2 cellular contexts compared by ENCODE assay signal in genomic region chr10:58641095-58641531, GRCh38.
A peak's percentile ranks its signal among the peaks of the same experiment; 100 is the strongest.
TF ChIP-seq lines count a peak whose summit lies in the region.

No MANE protein-coding gene starts in this region.

TF ChIP-seq in HCT116, 20 proteins besides CTCF, POLR2A, EP300 and RAD21 (continued from another document):
- TF ChIP-seq REST (IDR thresholded peaks at IDR 0.05; ENCODE audit: low read depth) = no peak
- no peak for TF ChIP-seq CEBPB (IDR thresholded peaks at IDR 0.05; ENCODE audit: low read depth)
- no peak for TF ChIP-seq SP1 (IDR thresholded peaks at IDR 0.05; ENCODE audit: low read depth)
- TF ChIP-seq ATF3 (IDR thresholded peaks at IDR 0.05) = no peak
- no peak for TF ChIP-seq FOSL1 (IDR thresholded peaks at IDR 0.05; ENCODE audit: low read depth)
- TF ChIP-seq TCF7L2 (IDR thresholded peaks at IDR 0.05; ENCODE audit: borderline replicate concordance, extremely low read depth, insufficient read depth, insufficient read length) = no peak
- TF ChIP-seq POLR2AphosphoS5 (IDR thresholded peaks at IDR 0.05; ENCODE audit: low read depth, low read length) = no peak
- no peak for TF ChIP-seq EZH2phosphoT487 (IDR thresholded peaks at IDR 0.05; ENCODE audit: borderline replicate concordance)
- no peak for TF ChIP-seq EZH2 (IDR thresholded peaks at IDR 0.05)
- no peak for TF ChIP-seq YY1 (IDR thresholded peaks at IDR 0.05; ENCODE audit: extremely low read depth, insufficient replicate concordance, low read depth, low read length)

TF ChIP-seq in SK-N-SH treated with all-trans-retinoic acid at 6 μM for 48 hours, 23 proteins besides CTCF, POLR2A, EP300 and RAD21 (continued from another document):
- TF ChIP-seq PATZ1 (CRISPR knock-in tag; IDR thresholded peaks at IDR 0.05; ENCODE audit: borderline replicate concordance) (0 out of 2 replicates have a peak, but pooled peaks have one; percentile 22), ZNF70 (CRISPR knock-in tag; IDR thresholded peaks at IDR 0.05) (no peak), BACH2 (CRISPR knock-in tag; IDR thresholded peaks at IDR 0.05; ENCODE audit: borderline replicate concordance) (no peak), OSR1 (CRISPR knock-in tag; IDR thresholded peaks at IDR 0.05) (no peak), ESRRG (CRISPR knock-in tag; IDR thresholded peaks at IDR 0.05) (no peak), TCF4 (CRISPR knock-in tag; IDR thresholded peaks at IDR 0.05; ENCODE audit: borderline replicate concordance) (no peak; the same call in 1 of the 2 replicates), RARB (CRISPR knock-in tag; IDR thresholded peaks at IDR 0.05) (no peak), CREB5 (CRISPR knock-in tag; IDR thresholded peaks at IDR 0.05; ENCODE audit: low read depth) (0 out of 2 replicates have a peak, but pooled peaks have one; percentile 68), ZNF565 (CRISPR knock-in tag; conservative IDR thresholded peaks at IDR 0.05; ENCODE audit: low read depth) (no peak), ZNF8 (CRISPR knock-in tag; IDR thresholded peaks at IDR 0.05) (0 out of 2 replicates have a peak, but pooled peaks have one; percentile 18), CSDC2 (CRISPR knock-in tag; IDR thresholded peaks at IDR 0.05) (0 out of 2 replicates have a peak, but pooled peaks have one; percentile 45), SNAI2 (CRISPR knock-in tag; IDR thresholded peaks at IDR 0.05) (no peak), TSHZ2 (CRISPR knock-in tag; IDR thresholded peaks at IDR 0.05) (0 out of 2 replicates have a peak, but pooled peaks have one; percentile 37), ARNTL (CRISPR knock-in tag; IDR thresholded peaks at IDR 0.05; ENCODE audit: borderline replicate concordance, low read depth) (no peak)
